ENCODE assay signal across 20 cellular contexts in the genomic region with DNA sequence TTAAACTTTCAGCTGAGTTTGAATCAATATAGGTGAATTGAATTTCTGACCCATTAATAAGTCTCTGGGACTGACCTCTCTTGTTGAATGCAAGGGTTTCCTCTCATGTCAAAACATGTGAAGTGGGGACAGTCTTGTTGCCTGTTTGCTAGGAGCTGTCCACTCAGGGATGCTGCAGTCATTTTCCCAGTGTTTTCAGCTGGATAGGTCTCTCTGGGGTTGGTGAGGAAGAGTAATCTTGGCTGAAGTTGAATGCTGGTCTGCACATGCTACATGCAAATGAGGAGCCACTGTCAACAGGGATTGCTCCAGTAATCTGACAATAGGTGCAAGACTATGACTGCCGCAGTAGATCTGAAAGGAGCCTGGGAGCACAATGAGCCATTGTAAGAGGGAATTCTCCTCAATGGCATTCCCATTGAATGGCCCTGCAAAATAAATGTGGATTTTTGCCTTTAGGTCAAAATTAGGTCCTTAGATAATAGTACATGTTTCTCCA.
"Had no signal": no experiment of that assay in that cellular context is flagged by ENCODE, and none has a peak within 500 bp of the region (broad histone marks: within the 10 kb centered on the region; RNA-seq: fewer than 3 reads in every experiment).

No MANE protein-coding gene starts in this region.

- H3K4me3 ChIP-seq: colonic mucosa, lung, prostate gland, right atrium auricular region, tibial nerve had no signal

- H3K9me3 ChIP-seq: colonic mucosa, prostate gland, tibial nerve had no signal

- H3K36me3 ChIP-seq: brain microvascular endothelial cell, colonic mucosa, prostate gland, right atrium auricular region, tibial nerve had no signal

- H3K4me1 Mint-ChIP-seq: mesothelial cell of epicardium had no signal

- H3K4me3 Mint-ChIP-seq: mesothelial cell of epicardium had no signal

- H3K4me1 ChIP-seq: colonic mucosa, prostate gland, right atrium auricular region, tibial nerve had no signal

- H3K36me3 Mint-ChIP-seq: mesothelial cell of epicardium had no signal

- ATAC-seq: left lobe of liver had no signal

- DNase-seq: activated CD8-positive, alpha-beta memory T cell treated with anti-CD3 and anti-CD28 coated beads for 24 hours; activated naive CD4-positive, alpha-beta T cell treated with Interleukin-2 at 50 U/mL for 16 hours; aorta; brain microvascular endothelial cell; central memory CD4-positive, alpha-beta T cell; colonic mucosa; erythroblast; foreskin melanocyte; kidney; stimulated activated CD4-positive, alpha-beta T cell treated with anti-CD3 and anti-CD28 coated beads, Interleukin-12 subunit alpha, Interleukin-12 subunit beta, amount 100 ng/mL, for 4 hours; stimulated activated CD4-positive, alpha-beta T cell treated with anti-CD3 and anti-CD28 coated beads, Interleukin-1b, Interleukin-23, amount 100 ng/mL, for 48 hours; stimulated activated CD8-positive, alpha-beta memory T cell treated with anti-CD3 and anti-CD28 coated beads, Interleukin-4, amount 100 ng/mL, for 48 hours; stimulated activated naive CD4-positive, alpha-beta T cell had no signal

- H3K27ac ChIP-seq: brain microvascular endothelial cell, colonic mucosa, prostate gland, right atrium auricular region, tibial nerve, VCaP had no signal

- H3K27me3 ChIP-seq: brain microvascular endothelial cell, colonic mucosa, right atrium auricular region had no signal

- H3K27ac Mint-ChIP-seq: mesothelial cell of epicardium had no signal
